1 cellular context compared by ENCODE assay signal in genomic region chr16:4614571-4615388, GRCh38.
TF ChIP-seq lines count a peak whose summit lies in the region.

Gene UBALD1, minus strand, starts transcription at chr16:4614888. Its CDS starts 91 bp downstream, at chr16:4614797.

TF ChIP-seq in K562, 482 proteins besides CTCF, POLR2A, EP300 and RAD21 (continued from another document and continues in another):
- TF ChIP-seq ZNF318 (IDR thresholded peaks at IDR 0.05; ENCODE audit: borderline replicate concordance in 1 of 2, low read depth in 1 of 2) (no peak), ZC3H4 (CRISPR knock-in tag; IDR thresholded peaks at IDR 0.05; ENCODE audit: borderline replicate concordance) (no peak; the same call in 1 of the 2 replicates), GATAD2B (IDR thresholded peaks at IDR 0.05; ENCODE audit: borderline replicate concordance) (peak; percentile 94), ZNF146 (CRISPR knock-in tag; IDR thresholded peaks at IDR 0.05; ENCODE audit: unreplicated experiment) (no peak), STAG1 (CRISPR knock-in tag; IDR thresholded peaks at IDR 0.05; ENCODE audit: borderline replicate concordance) (0 out of 2 replicates have a peak, but pooled peaks have one; percentile 17), BHLHE40 (IDR thresholded peaks at IDR 0.05; ENCODE audit: low read length) (peak; percentile 65), ZNF282 (CRISPR knock-in tag; IDR thresholded peaks at IDR 0.05) (no peak), TOE1 (IDR thresholded peaks at IDR 0.05; ENCODE audit: borderline replicate concordance) (no peak), TOE1 (CRISPR knock-in tag; IDR thresholded peaks at IDR 0.05; ENCODE audit: borderline replicate concordance, low read depth) (0 out of 2 replicates have a peak, but pooled peaks have one; percentile 16), ZNF316 (IDR thresholded peaks at IDR 0.05) (no peak), HDGF (IDR thresholded peaks at IDR 0.05) (no peak), SAP30 (IDR thresholded peaks at IDR 0.05; ENCODE audit: borderline replicate concordance, insufficient read depth, low read depth, low read length, poor library complexity, severe bottlenecking) (peak; percentile 48), TBP (optimal IDR thresholded peaks at IDR 0.05; ENCODE audit: low read depth, low read length) (peak; percentile 82), BRCA1 (IDR thresholded peaks at IDR 0.05) (no peak), BRCA1 (CRISPR knock-in tag; IDR thresholded peaks at IDR 0.05) (no peak), PTBP1 (IDR thresholded peaks at IDR 0.05; ENCODE audit: low read depth, low read length) (no peak), XRCC5 (IDR thresholded peaks at IDR 0.05; ENCODE audit: low read depth, low read length) (0 out of 2 replicates have a peak, but pooled peaks have one; percentile 41), TSHZ1 (CRISPR knock-in tag; IDR thresholded peaks at IDR 0.05) (no peak), PHF8 (IDR thresholded peaks at IDR 0.05; ENCODE audit: borderline replicate concordance, low read length) (peak; percentile 89; the same call in 1 of the 2 replicates), HNRNPUL1 (IDR thresholded peaks at IDR 0.05; ENCODE audit: low read length) (no peak), ZNF280A (IDR thresholded peaks at IDR 0.05; ENCODE audit: low read depth, partially characterized antibody) (no peak), GTF2F1 (IDR thresholded peaks at IDR 0.05; ENCODE audit: low read depth, low read length) (no peak), RAD51 (IDR thresholded peaks at IDR 0.05; ENCODE audit: borderline replicate concordance, low read depth) (no peak), SRSF7 (optimal IDR thresholded peaks at IDR 0.05; ENCODE audit: low read depth, low read length) (no peak), MXI1 (IDR thresholded peaks at IDR 0.05; ENCODE audit: low read depth, low read length) (0 out of 2 replicates have a peak, but pooled peaks have one; percentile 26), SLC30A9 (CRISPR knock-in tag; IDR thresholded peaks at IDR 0.05) (no peak), ZNF354B (CRISPR knock-in tag; IDR thresholded peaks at IDR 0.05) (no peak), HDAC6 (IDR thresholded peaks at IDR 0.05; ENCODE audit: low read depth, low read length) (no peak), NKRF (IDR thresholded peaks at IDR 0.05; ENCODE audit: borderline replicate concordance) (peak; percentile 32; the same call in 1 of the 2 replicates), SNRNP70 (optimal IDR thresholded peaks at IDR 0.05; ENCODE audit: low read depth, low read length) (no peak), ZBTB33 (CRISPR knock-in tag; IDR thresholded peaks at IDR 0.05) (no peak), RHOXF2B (CRISPR knock-in tag; conservative IDR thresholded peaks at IDR 0.05) (no peak), LEF1 (IDR thresholded peaks at IDR 0.05) (no peak), CREB3L1 (IDR thresholded peaks at IDR 0.05; ENCODE audit: borderline replicate concordance, low read depth) (peak; percentile 88), HCFC1 (IDR thresholded peaks at IDR 0.05; ENCODE audit: low read depth, low read length) (peak; percentile 97), ZNF586 (CRISPR knock-in tag; conservative IDR thresholded peaks at IDR 0.05) (no peak), ETS1 (conservative IDR thresholded peaks at IDR 0.05; ENCODE audit: control insufficient read depth, low read depth, low read length) (peak; percentile 95), ZFP30 (CRISPR knock-in tag; IDR thresholded peaks at IDR 0.05; ENCODE audit: borderline replicate concordance) (no peak), TCF7L2 (IDR thresholded peaks at IDR 0.05; ENCODE audit: low read depth, low read length) (no peak), NBN (IDR thresholded peaks at IDR 0.05; ENCODE audit: low read depth) (no peak), PPARD (CRISPR knock-in tag; IDR thresholded peaks at IDR 0.05) (no peak)
